Comparison of ENCODE assay signal across 2 cellular contexts in genomic region chr7:63008366-63008765, GRCh38.
TF ChIP-seq lines count a peak whose summit lies in the region.

No MANE protein-coding gene starts in this region.

TF ChIP-seq in SK-N-SH, 30 proteins besides CTCF, POLR2A, EP300 and RAD21 (continued from another document):
- TF ChIP-seq, protein P1, sequence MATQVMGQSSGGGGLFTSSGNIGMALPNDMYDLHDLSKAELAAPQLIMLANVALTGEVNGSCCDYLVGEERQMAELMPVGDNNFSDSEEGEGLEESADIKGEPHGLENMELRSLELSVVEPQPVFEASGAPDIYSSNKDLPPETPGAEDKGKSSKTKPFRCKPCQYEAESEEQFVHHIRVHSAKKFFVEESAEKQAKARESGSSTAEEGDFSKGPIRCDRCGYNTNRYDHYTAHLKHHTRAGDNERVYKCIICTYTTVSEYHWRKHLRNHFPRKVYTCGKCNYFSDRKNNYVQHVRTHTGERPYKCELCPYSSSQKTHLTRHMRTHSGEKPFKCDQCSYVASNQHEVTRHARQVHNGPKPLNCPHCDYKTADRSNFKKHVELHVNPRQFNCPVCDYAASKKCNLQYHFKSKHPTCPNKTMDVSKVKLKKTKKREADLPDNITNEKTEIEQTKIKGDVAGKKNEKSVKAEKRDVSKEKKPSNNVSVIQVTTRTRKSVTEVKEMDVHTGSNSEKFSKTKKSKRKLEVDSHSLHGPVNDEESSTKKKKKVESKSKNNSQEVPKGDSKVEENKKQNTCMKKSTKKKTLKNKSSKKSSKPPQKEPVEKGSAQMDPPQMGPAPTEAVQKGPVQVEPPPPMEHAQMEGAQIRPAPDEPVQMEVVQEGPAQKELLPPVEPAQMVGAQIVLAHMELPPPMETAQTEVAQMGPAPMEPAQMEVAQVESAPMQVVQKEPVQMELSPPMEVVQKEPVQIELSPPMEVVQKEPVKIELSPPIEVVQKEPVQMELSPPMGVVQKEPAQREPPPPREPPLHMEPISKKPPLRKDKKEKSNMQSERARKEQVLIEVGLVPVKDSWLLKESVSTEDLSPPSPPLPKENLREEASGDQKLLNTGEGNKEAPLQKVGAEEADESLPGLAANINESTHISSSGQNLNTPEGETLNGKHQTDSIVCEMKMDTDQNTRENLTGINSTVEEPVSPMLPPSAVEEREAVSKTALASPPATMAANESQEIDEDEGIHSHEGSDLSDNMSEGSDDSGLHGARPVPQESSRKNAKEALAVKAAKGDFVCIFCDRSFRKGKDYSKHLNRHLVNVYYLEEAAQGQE (IDR thresholded peaks at IDR 0.05; ENCODE audit: low read depth, low read length), result no peak
- no peak for TF ChIP-seq IRF3 (IDR thresholded peaks at IDR 0.05; ENCODE audit: low read depth, low read length)
- TF ChIP-seq TAF1 (IDR thresholded peaks at IDR 0.05; ENCODE audit: borderline replicate concordance, low read depth, low read length), result no peak
- TF ChIP-seq, protein P2, sequence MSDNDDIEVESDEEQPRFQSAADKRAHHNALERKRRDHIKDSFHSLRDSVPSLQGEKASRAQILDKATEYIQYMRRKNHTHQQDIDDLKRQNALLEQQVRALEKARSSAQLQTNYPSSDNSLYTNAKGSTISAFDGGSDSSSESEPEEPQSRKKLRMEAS (IDR thresholded peaks at IDR 0.05; ENCODE audit: low read depth), result no peak
- TF ChIP-seq FOXM1 (IDR thresholded peaks at IDR 0.05; ENCODE audit: low read depth), result no peak
- TF ChIP-seq NFIC (IDR thresholded peaks at IDR 0.05; ENCODE audit: borderline replicate concordance), result no peak
- TF ChIP-seq FOSL2 (IDR thresholded peaks at IDR 0.05; ENCODE audit: borderline replicate concordance, low read depth), result no peak
- TF ChIP-seq ELF1 (IDR thresholded peaks at IDR 0.05), result no peak
- TF ChIP-seq POLR2AphosphoS5 (IDR thresholded peaks at IDR 0.05; ENCODE audit: low read depth, low read length), result no peak
- TF ChIP-seq FOXJ3 (CRISPR knock-in tag; IDR thresholded peaks at IDR 0.05), result no peak
- no peak for TF ChIP-seq SIN3A (IDR thresholded peaks at IDR 0.05; ENCODE audit: borderline replicate concordance, low read depth, low read length)
- TF ChIP-seq MXI1 (IDR thresholded peaks at IDR 0.05; ENCODE audit: low read depth, low read length), result no peak
- no peak for TF ChIP-seq USF1 (IDR thresholded peaks at IDR 0.05; ENCODE audit: borderline replicate concordance, low read depth)
- no peak for TF ChIP-seq GATA2 (CRISPR knock-in tag; IDR thresholded peaks at IDR 0.05)
- TF ChIP-seq MEF2A (IDR thresholded peaks at IDR 0.05; ENCODE audit: borderline replicate concordance, low read depth), result no peak

TF ChIP-seq in SK-N-SH treated with all-trans-retinoic acid at 6 μM for 48 hours, 23 proteins besides CTCF, POLR2A, EP300 and RAD21 (continued from another document):
- TF ChIP-seq POU6F1 (CRISPR knock-in tag; IDR thresholded peaks at IDR 0.05; ENCODE audit: borderline replicate concordance, low read depth), result no peak
- TF ChIP-seq GLIS3 (CRISPR knock-in tag; IDR thresholded peaks at IDR 0.05), result no peak
- no peak for TF ChIP-seq PPARA (CRISPR knock-in tag; IDR thresholded peaks at IDR 0.05; ENCODE audit: borderline replicate concordance)
TF ChIP-seq in SK-N-SH treated with all-trans-retinoic acid at 6 μM for 48 hours: peak in this region for 0.
